In genomic region chr22:20080776-20081654, GRCh38 we compare ENCODE assay signal across 1 cellular context.
TF ChIP-seq lines count a peak whose summit lies in the region.

No MANE protein-coding gene starts in this region.

TF ChIP-seq in GM12878, 131 proteins besides CTCF, POLR2A, EP300 and RAD21:
- TF ChIP-seq ZNF207 (IDR thresholded peaks at IDR 0.05; ENCODE audit: borderline replicate concordance), result no peak
- TF ChIP-seq SPI1 (IDR thresholded peaks at IDR 0.05; ENCODE audit: borderline replicate concordance, insufficient read depth, low read depth, low read length), result no peak
- TF ChIP-seq PKNOX1 (IDR thresholded peaks at IDR 0.05), result peak; percentile 8; the same call in 1 of the 2 replicates
- TF ChIP-seq CHD2 (IDR thresholded peaks at IDR 0.05; ENCODE audit: borderline replicate concordance, low read depth, low read length), result no peak
- no peak for TF ChIP-seq NR2C1 (IDR thresholded peaks at IDR 0.05)
- no peak for TF ChIP-seq ZNF24 (IDR thresholded peaks at IDR 0.05)
- peak; percentile 63; the same call in 1 of the 2 replicates for TF ChIP-seq ZBTB33 (IDR thresholded peaks at IDR 0.05)
- TF ChIP-seq MLLT1 (IDR thresholded peaks at IDR 0.05), result peak; percentile 56; the same call in 1 of the 2 replicates
- TF ChIP-seq BCL3 (IDR thresholded peaks at IDR 0.05; ENCODE audit: borderline replicate concordance, insufficient read depth, low read depth, low read length, poor library complexity, severe bottlenecking), result no peak
